22 cellular contexts compared by ENCODE assay signal in the genomic region with DNA sequence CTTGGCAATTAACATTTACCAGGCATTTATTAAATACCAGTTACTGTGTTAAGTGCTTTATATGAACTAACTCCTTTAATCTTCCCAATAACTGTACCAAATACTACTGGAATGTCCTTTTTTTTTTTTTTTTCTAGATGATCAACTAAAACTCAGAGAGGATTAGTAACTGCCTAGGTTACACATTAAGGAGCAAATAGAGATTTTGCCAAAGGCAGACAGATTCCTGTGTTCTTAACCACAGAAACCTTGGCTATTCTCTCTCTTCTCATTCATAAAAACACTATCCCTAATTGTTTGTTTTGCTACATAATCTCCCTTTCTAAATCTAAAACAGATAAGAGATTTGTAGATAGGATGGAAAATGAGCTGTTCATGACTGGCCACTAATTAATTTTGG.
"Had no signal": no experiment of that assay in that cellular context is flagged by ENCODE, and none has a peak within 500 bp of the region (broad histone marks: within the 10 kb centered on the region; RNA-seq: fewer than 3 reads in every experiment).

No MANE protein-coding gene starts in this region.

- H3K4me1 Mint-ChIP-seq: mesothelial cell of epicardium, naive B cell, neural progenitor cell had no signal

- H3K27ac ChIP-seq: coronary artery, neural progenitor cell, parathyroid adenoma, right atrium auricular region, stomach, thyroid gland, vagina had no signal

- DNase-seq: effector memory CD4-positive, alpha-beta T cell; left ventricle myocardium superior; mucosa of descending colon; naive B cell; stimulated activated CD4-positive, alpha-beta T cell treated with anti-CD3 and anti-CD28 coated beads, Interleukin-2, amount 100 ng/mL, for 24 hours; stimulated activated CD4-positive, alpha-beta T cell treated with anti-CD3 and anti-CD28 coated beads, Interleukin-4, amount 100 ng/mL, for 24 hours; stimulated activated naive CD4-positive, alpha-beta T cell treated with Interleukin-2 at 50 U/mL for 16 hours; stomach; thyroid gland; trophoblast cell had no signal

- H3K9me3 ChIP-seq: mucosa of descending colon, right atrium auricular region, stomach, thyroid gland, vagina had no signal

- H3K4me3 Mint-ChIP-seq: memory B cell; mesothelial cell of epicardium; naive B cell; natural killer cell treated with Interleukin-12 subunit alpha and Interleukin-12 subunit beta and Interleukin-15 and Interleukin-18, amount 100 ng/mL, for 72 hours; neural progenitor cell; stimulated activated effector memory CD8-positive, alpha-beta T cell treated with anti-CD3 and anti-CD28 coated beads, Interleukin-12 subunit alpha, Interleukin-12 subunit beta, amount 100 ng/mL, for 72 hours had no signal

- ATAC-seq: left ventricle myocardium superior, mucosa of descending colon, sciatic nerve had no signal

- H3K9ac ChIP-seq: neural progenitor cell, parathyroid adenoma had no signal

- H3K9me3 Mint-ChIP-seq: memory B cell; naive B cell; natural killer cell treated with Interleukin-12 subunit alpha and Interleukin-12 subunit beta and Interleukin-15 and Interleukin-18, amount 100 ng/mL, for 72 hours; neural progenitor cell; stimulated activated effector memory CD8-positive, alpha-beta T cell treated with anti-CD3 and anti-CD28 coated beads, Interleukin-12 subunit alpha, Interleukin-12 subunit beta, amount 100 ng/mL, for 72 hours had no signal

- H3K27me3 ChIP-seq: neural progenitor cell, right atrium auricular region, stomach, thyroid gland, vagina had no signal

- H3K4me3 ChIP-seq: coronary artery, lung, mucosa of descending colon, neural progenitor cell, right atrium auricular region, stomach, thyroid gland, vagina had no signal

- H3K4me1 ChIP-seq: neural progenitor cell, parathyroid adenoma, right atrium auricular region, thyroid gland, vagina had no signal

- H3K27ac Mint-ChIP-seq: mesothelial cell of epicardium; neural progenitor cell; progenitor cell of endocrine pancreas; stimulated activated effector memory CD8-positive, alpha-beta T cell treated with anti-CD3 and anti-CD28 coated beads, Interleukin-12 subunit alpha, Interleukin-12 subunit beta, amount 100 ng/mL, for 72 hours had no signal

- H3K27me3 Mint-ChIP-seq: memory B cell; naive B cell; natural killer cell treated with Interleukin-12 subunit alpha and Interleukin-12 subunit beta and Interleukin-15 and Interleukin-18, amount 100 ng/mL, for 72 hours had no signal
